Comparison of ENCODE assay signal across 19 cellular contexts in genomic region chr2:24947758-24948157, GRCh38.
"Had no signal": no experiment of that assay in that cellular context is flagged by ENCODE, and none has a peak within 500 bp of the region (broad histone marks: within the 10 kb centered on the region; RNA-seq: fewer than 3 reads in every experiment).

No MANE protein-coding gene starts in this region.

- H3K27me3 ChIP-seq: esophagus muscularis mucosa, gastrocnemius medialis, left lung, sigmoid colon, stomach, transverse colon had no signal

- H3K4me1 ChIP-seq: gastrocnemius medialis, left lung, lower lobe of right lung, sigmoid colon, stomach, transverse colon had no signal

- ATAC-seq: effector memory CD8-positive, alpha-beta T cell; gastrocnemius medialis; left lung; lower lobe of right lung; natural killer cell treated with Interleukin-12 subunit alpha and Interleukin-12 subunit beta and Interleukin-15 and Interleukin-18, amount 100 ng/mL, for 72 hours had no signal

- DNase-seq: effector memory CD8-positive, alpha-beta T cell; gastrocnemius medialis; immature natural killer cell; left lung; lower lobe of right lung; midbrain; posterior cingulate gyrus; sigmoid colon; stimulated activated CD4-positive, alpha-beta T cell treated with anti-CD3 and anti-CD28 coated beads, Interleukin-2, amount 100 ng/mL, for 24 hours; stimulated activated CD4-positive, alpha-beta T cell treated with anti-CD3 and anti-CD28 coated beads, Interleukin-4, amount 100 ng/mL, for 4 hours; stimulated activated naive CD4-positive, alpha-beta T cell; stomach; transverse colon had no signal

- H3K27ac Mint-ChIP-seq: effector memory CD8-positive, alpha-beta T cell; memory B cell; natural killer cell treated with Interleukin-12 subunit alpha and Interleukin-12 subunit beta and Interleukin-15 and Interleukin-18, amount 100 ng/mL, for 72 hours had no signal

- H3K4me3 Mint-ChIP-seq: effector memory CD8-positive, alpha-beta T cell; immature natural killer cell; memory B cell; natural killer cell treated with Interleukin-12 subunit alpha and Interleukin-12 subunit beta and Interleukin-15 and Interleukin-18, amount 100 ng/mL, for 72 hours had no signal

- H3K27me3 Mint-ChIP-seq: effector memory CD8-positive, alpha-beta T cell; memory B cell; natural killer cell treated with Interleukin-12 subunit alpha and Interleukin-12 subunit beta and Interleukin-15 and Interleukin-18, amount 100 ng/mL, for 72 hours had no signal

- H3K27ac ChIP-seq: epithelial cell of prostate, esophagus muscularis mucosa, gastrocnemius medialis, left lung, lower lobe of right lung, sigmoid colon, skin epidermis, stomach, thoracic aorta, transverse colon had no signal

- H3K4me3 ChIP-seq: esophagus muscularis mucosa, gastrocnemius medialis, left lung, lower lobe of right lung, sigmoid colon, skin epidermis, stomach, thoracic aorta, transverse colon had no signal

- H3K4me1 Mint-ChIP-seq: immature natural killer cell, memory B cell had no signal

- H3K9me3 ChIP-seq: esophagus muscularis mucosa, gastrocnemius medialis, left lung, lower lobe of right lung, sigmoid colon, stomach, thoracic aorta, transverse colon had no signal

- H3K9me3 Mint-ChIP-seq: effector memory CD8-positive, alpha-beta T cell; immature natural killer cell; memory B cell; natural killer cell treated with Interleukin-12 subunit alpha and Interleukin-12 subunit beta and Interleukin-15 and Interleukin-18, amount 100 ng/mL, for 72 hours had no signal
